31 cellular contexts compared by ENCODE assay signal in genomic region chr3:82493858-82494257, GRCh38.
"Had no signal": no experiment of that assay in that cellular context is flagged by ENCODE, and none has a peak within 500 bp of the region (broad histone marks: within the 10 kb centered on the region; RNA-seq: fewer than 3 reads in every experiment).

No MANE protein-coding gene starts in this region.

- H3K4me2 ChIP-seq: SK-N-SH had no signal

- H3K27ac ChIP-seq: ascending aorta, cardiac muscle cell, coronary artery, SJCRH30, VCaP had no signal

- H3K36me3 ChIP-seq: ascending aorta, cardiac muscle cell, SJCRH30 had no signal

- H3K4me1 ChIP-seq: ascending aorta, SJCRH30 had no signal

- H3K9me2 ChIP-seq: SK-N-SH had no signal

- H3K4me3 ChIP-seq: ascending aorta, cardiac muscle cell, coronary artery, SJCRH30 had no signal

- DNase-seq: activated B cell treated with CpG ODN at 0.5 μM for 24 hours; activated CD4-positive, alpha-beta memory T cell treated with anti-CD3 and anti-CD28 coated beads, Interleukin-2, amount 10 ng/mL, durations not matched to agents 7 days and 5 days; activated CD4-positive, alpha-beta T cell treated with anti-CD3 and anti-CD28 coated beads for 4 hours; activated CD4-positive, CD25-positive, alpha-beta regulatory T cell treated with anti-CD3 and anti-CD28 coated beads, Interleukin-2, amount 50 U/mL, for 72 hours; activated CD8-positive, alpha-beta memory T cell treated with anti-CD3 and anti-CD28 coated beads for 24 hours; activated gamma-delta T cell; activated naive CD4-positive, alpha-beta T cell treated with Interleukin-2 at 50 U/mL for 16 hours; activated naive CD8-positive, alpha-beta T cell treated with anti-CD3 and anti-CD28 coated beads, Interleukin-2, amount 10 ng/mL, durations not matched to agents 7 days and 5 days; activated T-cell treated with anti-CD3 and anti-CD28 coated beads, Interleukin-2, amount 50 U/mL, for 1 hour; amygdala; NCI-H1048; NCI-H1105 treated with DMSO at 0.1 percent for 48 hours; NCI-H1436; NCI-H1694; NCI-H1930; NCI-H2081 treated with DMSO at 0.1 percent for 48 hours; NCI-H226; NCI-H446 treated with DMSO at 0.1 percent for 48 hours; NCI-H524; NCI-H69; NK-92 treated with Interleukin-12 subunit alpha and Interleukin-12 subunit beta, amount 100 ng/mL, for 24 hours; SHP77; SJCRH30; SK-N-SH; SW 1271; T-helper 1 cell; T-helper 9 cell had no signal

- H3K27me3 ChIP-seq: ascending aorta, cardiac muscle cell, SJCRH30 had no signal

- H3K9me3 ChIP-seq: ascending aorta, SJCRH30, SK-N-SH had no signal

- H3K9ac ChIP-seq: SK-N-SH had no signal
